1 cellular context compared by ENCODE assay signal in the genomic region with DNA sequence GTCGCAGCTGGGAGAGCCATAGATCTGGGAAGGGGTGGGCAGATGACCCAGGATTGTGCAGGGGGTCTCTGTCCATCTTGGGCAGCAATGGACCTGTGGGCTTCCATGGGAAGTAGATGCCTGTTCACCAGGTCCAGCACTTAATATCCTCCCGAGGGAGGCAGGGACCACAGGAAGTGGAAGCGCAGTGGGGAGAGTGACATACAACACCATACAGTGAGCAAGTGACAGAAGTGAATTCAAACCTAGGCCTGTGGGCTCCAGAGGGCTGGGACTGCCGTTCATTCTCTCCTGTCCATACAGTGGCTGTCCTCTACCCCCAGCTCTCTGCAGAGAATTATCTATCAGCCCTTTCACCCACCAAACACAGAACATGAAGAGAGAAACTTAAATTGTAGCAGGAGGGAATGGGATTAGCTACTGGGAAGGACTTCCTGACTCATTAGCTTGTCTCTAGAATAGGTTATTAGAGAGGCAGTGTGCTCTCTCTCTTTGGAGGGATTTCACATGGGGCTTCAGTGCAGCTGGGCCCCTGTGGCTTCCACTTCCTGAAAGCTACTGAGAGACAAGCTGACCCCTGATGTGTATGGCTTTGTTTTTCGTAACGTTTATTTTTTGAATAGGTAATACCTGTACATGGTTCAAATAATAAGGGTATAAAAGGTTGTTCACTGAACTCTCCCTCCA.
TF ChIP-seq lines count a peak whose summit lies in the region.

No MANE protein-coding gene starts in this region.

TF ChIP-seq in H1, 55 proteins besides CTCF, POLR2A, EP300 and RAD21:
- TF ChIP-seq TBP (IDR thresholded peaks at IDR 0.05; ENCODE audit: low read depth, low read length) (no peak), CREB1 (IDR thresholded peaks at IDR 0.05) (no peak), EGR1 (IDR thresholded peaks at IDR 0.05; ENCODE audit: borderline replicate concordance, low read depth, low read length) (no peak), CHD1 (IDR thresholded peaks at IDR 0.05; ENCODE audit: low read depth, low read length) (no peak), SUZ12 (IDR thresholded peaks at IDR 0.05; ENCODE audit: low read length) (no peak), ZNF274 (IDR thresholded peaks at IDR 0.05; ENCODE audit: borderline replicate concordance, extremely low read depth, low read length) (no peak)
- TF ChIP-seq, protein P1, sequence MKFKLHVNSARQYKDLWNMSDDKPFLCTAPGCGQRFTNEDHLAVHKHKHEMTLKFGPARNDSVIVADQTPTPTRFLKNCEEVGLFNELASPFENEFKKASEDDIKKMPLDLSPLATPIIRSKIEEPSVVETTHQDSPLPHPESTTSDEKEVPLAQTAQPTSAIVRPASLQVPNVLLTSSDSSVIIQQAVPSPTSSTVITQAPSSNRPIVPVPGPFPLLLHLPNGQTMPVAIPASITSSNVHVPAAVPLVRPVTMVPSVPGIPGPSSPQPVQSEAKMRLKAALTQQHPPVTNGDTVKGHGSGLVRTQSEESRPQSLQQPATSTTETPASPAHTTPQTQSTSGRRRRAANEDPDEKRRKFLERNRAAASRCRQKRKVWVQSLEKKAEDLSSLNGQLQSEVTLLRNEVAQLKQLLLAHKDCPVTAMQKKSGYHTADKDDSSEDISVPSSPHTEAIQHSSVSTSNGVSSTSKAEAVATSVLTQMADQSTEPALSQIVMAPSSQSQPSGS (IDR thresholded peaks at IDR 0.05; ENCODE audit: low read length), result no peak
